Comparison of ENCODE assay signal across 4 cellular contexts in genomic region chr14:105035616-105036015, GRCh38. TPM values are rescaled to one million over a fixed set of nuclear protein-coding genes. Genes with fewer than 3 reads are reported as not detected.
"Had no signal": no experiment of that assay in that cellular context is flagged by ENCODE, and none has a peak within 500 bp of the region (broad histone marks: within the 10 kb centered on the region; RNA-seq: fewer than 3 reads in every experiment).

No MANE protein-coding gene starts in this region.

RNA-seq across cellular contexts. Expression of gene GPR132, which starts 29.6 kb away (rescaled TPM):
- total RNA-seq: endothelial cell of umbilical vein, fibroblast of villous mesenchyme, foreskin keratinocyte had no signal
- polyA plus RNA-seq: endothelial cell of umbilical vein, fibroblast of lung, foreskin keratinocyte had no signal
